Comparison of ENCODE assay signal across 1 cellular context in the genomic region with DNA sequence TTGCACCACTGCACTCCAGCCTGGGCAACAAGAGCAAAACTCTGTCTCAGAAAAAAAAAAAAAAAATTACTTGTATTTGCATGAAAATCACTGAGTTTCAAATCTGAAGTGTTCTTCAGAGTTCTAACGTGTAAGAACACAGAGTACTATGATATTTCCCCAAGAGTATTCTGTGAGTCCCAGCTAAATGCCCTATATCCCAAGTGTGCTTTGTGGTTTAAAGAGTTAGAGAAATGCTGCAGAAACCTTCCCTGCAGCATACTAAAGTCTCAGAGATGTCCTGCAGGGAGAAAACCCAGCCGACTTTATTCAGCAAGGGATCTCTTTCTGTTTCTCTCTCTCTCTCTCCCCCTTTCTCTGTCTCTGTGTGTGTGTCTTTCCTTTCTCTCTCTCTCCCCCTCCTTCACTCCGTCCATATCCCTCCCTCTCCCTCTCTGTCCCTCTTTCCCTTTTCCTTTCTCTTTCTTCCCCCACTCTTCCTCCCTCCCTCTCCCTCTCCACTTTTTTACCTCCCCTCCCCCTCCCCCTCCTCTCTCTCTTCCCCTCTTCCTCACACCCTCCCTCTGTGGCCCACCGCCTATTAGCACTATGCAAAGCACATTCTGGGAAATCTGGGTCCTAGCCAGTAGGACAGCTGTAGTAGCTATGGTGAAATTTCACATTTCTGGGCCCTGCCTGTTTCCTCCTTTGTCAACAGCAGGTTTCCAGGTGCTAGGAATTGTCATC.
TF ChIP-seq lines count a peak whose summit lies in the region.

No MANE protein-coding gene starts in this region.

TF ChIP-seq in K562, 482 proteins besides CTCF, POLR2A, EP300 and RAD21:
- TF ChIP-seq, protein P1, sequence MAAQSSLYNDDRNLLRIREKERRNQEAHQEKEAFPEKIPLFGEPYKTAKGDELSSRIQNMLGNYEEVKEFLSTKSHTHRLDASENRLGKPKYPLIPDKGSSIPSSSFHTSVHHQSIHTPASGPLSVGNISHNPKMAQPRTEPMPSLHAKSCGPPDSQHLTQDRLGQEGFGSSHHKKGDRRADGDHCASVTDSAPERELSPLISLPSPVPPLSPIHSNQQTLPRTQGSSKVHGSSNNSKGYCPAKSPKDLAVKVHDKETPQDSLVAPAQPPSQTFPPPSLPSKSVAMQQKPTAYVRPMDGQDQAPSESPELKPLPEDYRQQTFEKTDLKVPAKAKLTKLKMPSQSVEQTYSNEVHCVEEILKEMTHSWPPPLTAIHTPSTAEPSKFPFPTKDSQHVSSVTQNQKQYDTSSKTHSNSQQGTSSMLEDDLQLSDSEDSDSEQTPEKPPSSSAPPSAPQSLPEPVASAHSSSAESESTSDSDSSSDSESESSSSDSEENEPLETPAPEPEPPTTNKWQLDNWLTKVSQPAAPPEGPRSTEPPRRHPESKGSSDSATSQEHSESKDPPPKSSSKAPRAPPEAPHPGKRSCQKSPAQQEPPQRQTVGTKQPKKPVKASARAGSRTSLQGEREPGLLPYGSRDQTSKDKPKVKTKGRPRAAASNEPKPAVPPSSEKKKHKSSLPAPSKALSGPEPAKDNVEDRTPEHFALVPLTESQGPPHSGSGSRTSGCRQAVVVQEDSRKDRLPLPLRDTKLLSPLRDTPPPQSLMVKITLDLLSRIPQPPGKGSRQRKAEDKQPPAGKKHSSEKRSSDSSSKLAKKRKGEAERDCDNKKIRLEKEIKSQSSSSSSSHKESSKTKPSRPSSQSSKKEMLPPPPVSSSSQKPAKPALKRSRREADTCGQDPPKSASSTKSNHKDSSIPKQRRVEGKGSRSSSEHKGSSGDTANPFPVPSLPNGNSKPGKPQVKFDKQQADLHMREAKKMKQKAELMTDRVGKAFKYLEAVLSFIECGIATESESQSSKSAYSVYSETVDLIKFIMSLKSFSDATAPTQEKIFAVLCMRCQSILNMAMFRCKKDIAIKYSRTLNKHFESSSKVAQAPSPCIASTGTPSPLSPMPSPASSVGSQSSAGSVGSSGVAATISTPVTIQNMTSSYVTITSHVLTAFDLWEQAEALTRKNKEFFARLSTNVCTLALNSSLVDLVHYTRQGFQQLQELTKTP (IDR thresholded peaks at IDR 0.05; ENCODE audit: low read depth in 1 of 2, partially characterized antibody in 2 of 2): peak in 1 of 2 experiments; percentile 64
- TF ChIP-seq, protein P2, sequence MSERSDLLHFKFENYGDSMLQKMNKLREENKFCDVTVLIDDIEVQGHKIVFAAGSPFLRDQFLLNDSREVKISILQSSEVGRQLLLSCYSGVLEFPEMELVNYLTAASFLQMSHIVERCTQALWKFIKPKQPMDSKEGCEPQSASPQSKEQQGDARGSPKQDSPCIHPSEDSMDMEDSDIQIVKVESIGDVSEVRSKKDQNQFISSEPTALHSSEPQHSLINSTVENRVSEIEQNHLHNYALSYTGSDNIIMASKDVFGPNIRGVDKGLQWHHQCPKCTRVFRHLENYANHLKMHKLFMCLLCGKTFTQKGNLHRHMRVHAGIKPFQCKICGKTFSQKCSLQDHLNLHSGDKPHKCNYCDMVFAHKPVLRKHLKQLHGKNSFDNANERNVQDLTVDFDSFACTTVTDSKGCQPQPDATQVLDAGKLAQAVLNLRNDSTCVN (CRISPR knock-in tag; IDR thresholded peaks at IDR 0.05): 0 out of 2 replicates have a peak, but pooled peaks have one; percentile 38
- TF ChIP-seq ZNF165 (CRISPR knock-in tag; IDR thresholded peaks at IDR 0.05; ENCODE audit: borderline replicate concordance) (no peak), KDM1A (IDR thresholded peaks at IDR 0.05) (peak in 1 of 2 experiments; percentile 88; a peak in 2 of 4 replicates)
